In genomic region chr4:83392562-83392961, GRCh38 we compare ENCODE assay signal across 29 cellular contexts.
"Had no signal": no experiment of that assay in that cellular context is flagged by ENCODE, and none has a peak within 500 bp of the region (broad histone marks: within the 10 kb centered on the region; RNA-seq: fewer than 3 reads in every experiment).

No MANE protein-coding gene starts in this region.

- H3K9me3 ChIP-seq: ascending aorta, esophagus squamous epithelium had no signal

- H3K27ac ChIP-seq: ascending aorta, esophagus squamous epithelium, gastroesophageal sphincter, heart right ventricle, hepatocyte had no signal

- ATAC-seq: activated naive CD4-positive, alpha-beta T cell treated with anti-CD3 and anti-CD28 coated beads, Interleukin-2, amount 50 U/mL, for 72 hours; activated T-cell treated with anti-CD3 and anti-CD28 coated beads, Interleukin-2, amount 50 U/mL, for 72 hours; effector memory CD8-positive, alpha-beta T cell; gastroesophageal sphincter; heart right ventricle had no signal

- H3K4me3 ChIP-seq: ascending aorta, esophagus squamous epithelium, gastroesophageal sphincter, heart right ventricle, hepatocyte had no signal

- H3K27ac Mint-ChIP-seq: activated CD4-positive, alpha-beta memory T cell treated with anti-CD3 and anti-CD28 coated beads, Interleukin-2, amount 10 ng/mL, durations not matched to agents 7 days and 5 days; activated CD4-positive, alpha-beta T cell treated with anti-CD3 and anti-CD28 coated beads, Interleukin-2, amount 10 ng/mL, durations not matched to agents 7 days and 5 days; activated naive CD4-positive, alpha-beta T cell treated with anti-CD3 and anti-CD28 coated beads, Interleukin-2, amount 10 ng/mL, durations not matched to agents 7 days and 5 days; activated naive CD4-positive, alpha-beta T cell treated with anti-CD3 and anti-CD28 coated beads, Interleukin-2, amount 50 U/mL, for 72 hours; activated naive CD8-positive, alpha-beta T cell treated with anti-CD3 and anti-CD28 coated beads, Interleukin-2, amount 10 ng/mL, durations not matched to agents 7 days and 5 days; activated T-cell treated with anti-CD3 and anti-CD28 coated beads, Interleukin-2, amount 50 U/mL, for 24 hours; activated T-cell treated with anti-CD3 and anti-CD28 coated beads, Interleukin-2, amount 50 U/mL, for 72 hours; brain; effector memory CD8-positive, alpha-beta T cell had no signal

- H3K4me3 Mint-ChIP-seq: activated CD4-positive, alpha-beta memory T cell treated with anti-CD3 and anti-CD28 coated beads, Interleukin-2, amount 10 ng/mL, durations not matched to agents 7 days and 5 days; activated CD4-positive, alpha-beta T cell treated with anti-CD3 and anti-CD28 coated beads, Interleukin-2, amount 10 ng/mL, durations not matched to agents 7 days and 5 days; activated naive CD4-positive, alpha-beta T cell treated with anti-CD3 and anti-CD28 coated beads, Interleukin-2, amount 10 ng/mL, durations not matched to agents 7 days and 5 days; activated naive CD8-positive, alpha-beta T cell treated with anti-CD3 and anti-CD28 coated beads, Interleukin-2, amount 10 ng/mL, durations not matched to agents 7 days and 5 days; activated T-cell treated with anti-CD3 and anti-CD28 coated beads, Interleukin-2, amount 50 U/mL, for 24 hours; activated T-cell treated with anti-CD3 and anti-CD28 coated beads, Interleukin-2, amount 50 U/mL, for 72 hours; brain; central memory CD8-positive, alpha-beta T cell; effector memory CD8-positive, alpha-beta T cell had no signal

- H3K9me3 Mint-ChIP-seq: activated naive CD4-positive, alpha-beta T cell treated with anti-CD3 and anti-CD28 coated beads, Interleukin-2, amount 10 ng/mL, durations not matched to agents 7 days and 5 days; activated naive CD8-positive, alpha-beta T cell treated with anti-CD3 and anti-CD28 coated beads, Interleukin-2, amount 10 ng/mL, durations not matched to agents 7 days and 5 days; activated T-cell treated with anti-CD3 and anti-CD28 coated beads, Interleukin-2, amount 50 U/mL, for 24 hours; effector memory CD8-positive, alpha-beta T cell had no signal

- H3K27me3 ChIP-seq: ascending aorta, esophagus squamous epithelium, gastroesophageal sphincter, heart right ventricle, hepatocyte had no signal

- H3K4me1 ChIP-seq: ascending aorta, esophagus squamous epithelium, gastroesophageal sphincter had no signal

- DNase-seq: activated CD4-positive, alpha-beta memory T cell treated with anti-CD3 and anti-CD28 coated beads, Interleukin-2, amount 10 ng/mL, durations not matched to agents 7 days and 5 days; activated CD4-positive, alpha-beta T cell treated with anti-CD3 and anti-CD28 coated beads for 1 hour; activated CD4-positive, alpha-beta T cell treated with anti-CD3 and anti-CD28 coated beads for 4 hours; activated CD4-positive, alpha-beta T cell treated with anti-CD3 and anti-CD28 coated beads, Interleukin-2, amount 10 ng/mL, durations not matched to agents 7 days and 5 days; activated CD4-positive, alpha-beta T cell treated with anti-CD3 and anti-CD28 coated beads, Interleukin-2, amount 50 U/mL, for 4 hours; activated CD4-positive, CD25-positive, alpha-beta regulatory T cell; activated CD8-positive, alpha-beta memory T cell treated with anti-CD3 and anti-CD28 coated beads, Interleukin-2, amount 50 U/mL, for 48 hours; activated gamma-delta T cell; activated naive CD4-positive, alpha-beta T cell; activated naive CD4-positive, alpha-beta T cell treated with anti-CD3 and anti-CD28 coated beads, Interleukin-2, amount 10 ng/mL, durations not matched to agents 7 days and 5 days; activated naive CD8-positive, alpha-beta T cell treated with anti-CD3 and anti-CD28 coated beads, Interleukin-2, amount 10 ng/mL, durations not matched to agents 7 days and 5 days; activated T-cell treated with anti-CD3 and anti-CD28 coated beads for 4 hours; activated T-cell treated with anti-CD3 and anti-CD28 coated beads, Interleukin-2, amount 50 U/mL, for 24 hours; activated T-cell treated with anti-CD3 and anti-CD28 coated beads, Interleukin-2, amount 50 U/mL, for 72 hours; cortex of kidney; dermis blood vessel endothelial cell; effector CD4-positive, alpha-beta T cell; effector memory CD8-positive, alpha-beta T cell; erythroblast; esophagus squamous epithelium; foreskin melanocyte; heart right ventricle; T-helper 2 cell had no signal

- H3K36me3 ChIP-seq: ascending aorta had no signal

- H3K4me1 Mint-ChIP-seq: brain had no signal

- H3K27me3 Mint-ChIP-seq: activated T-cell treated with anti-CD3 and anti-CD28 coated beads, Interleukin-2, amount 50 U/mL, for 24 hours; central memory CD8-positive, alpha-beta T cell; effector memory CD8-positive, alpha-beta T cell had no signal
